ENCODE assay signal across 9 cellular contexts in genomic region chrX:13005671-13006473, GRCh38. TPM values are rescaled to one million over a fixed set of nuclear protein-coding genes. Genes with fewer than 3 reads are reported as not detected.
DNase-seq lines count a peak whose midpoint lies in the region; ATAC-seq and TF ChIP-seq lines count a peak whose summit lies in the region.
"Had no signal": no experiment of that assay in that cellular context is flagged by ENCODE, and none has a peak within 500 bp of the region (broad histone marks: within the 10 kb centered on the region; RNA-seq: fewer than 3 reads in every experiment).

No MANE protein-coding gene starts in this region.

- no peak overlapping the region for H3K4me2 ChIP-seq in neuronal stem cell (ENCODE audit: insufficient read depth, low read length, poor library complexity, severe bottlenecking)

- no peak overlapping the region for H2BK12ac ChIP-seq in neuronal stem cell (ENCODE audit: low read length)

- no peak overlapping the region for H3K14ac ChIP-seq in neuronal stem cell (ENCODE audit: low read length)

- H3K27ac Mint-ChIP-seq in activated naive CD4-positive, alpha-beta T cell treated with anti-CD3 and anti-CD28 coated beads for 36 hours = peak overlapping the region; percentile 99
- H3K27ac Mint-ChIP-seq in stimulated activated naive B cell treated with anti-CD40 and anti-IgM and Interleukin-4, amounts not matched to agents 10 μg/mL and 1 μg/mL and 100 μg/mL, for 72 hours = peak overlapping the region; percentile 92

- peak overlapping the region; percentile 90 for H3K4me3 Mint-ChIP-seq in activated naive CD4-positive, alpha-beta T cell treated with anti-CD3 and anti-CD28 coated beads for 36 hours
- H3K4me3 Mint-ChIP-seq in stimulated activated naive B cell treated with anti-CD40 and anti-IgM and Interleukin-4, amounts not matched to agents 10 μg/mL and 1 μg/mL and 100 μg/mL, for 72 hours = peak overlapping the region; percentile 74 to 82
- H3K4me3 Mint-ChIP-seq: neural crest cell had no signal

- no peaks in the 10 kb centered on the region for H3K9me3 Mint-ChIP-seq in activated naive CD4-positive, alpha-beta T cell treated with anti-CD3 and anti-CD28 coated beads for 36 hours
- H3K9me3 Mint-ChIP-seq in stimulated activated naive B cell treated with anti-CD40 and anti-IgM and Interleukin-4, amounts not matched to agents 10 μg/mL and 1 μg/mL and 100 μg/mL, for 72 hours = no peaks in the 10 kb centered on the region

- H3K18ac ChIP-seq in neuronal stem cell (ENCODE audit: low read length) = no peak overlapping the region

- H3K4me1 Mint-ChIP-seq in activated naive CD4-positive, alpha-beta T cell treated with anti-CD3 and anti-CD28 coated beads for 36 hours (ENCODE audit: low read depth) = peaks cover 70% of the 10 kb centered on the region
- H3K4me1 Mint-ChIP-seq in stimulated activated naive B cell treated with anti-CD40 and anti-IgM and Interleukin-4, amounts not matched to agents 10 μg/mL and 1 μg/mL and 100 μg/mL, for 72 hours = peaks cover 29 to 48% of the 10 kb centered on the region in 2 donors

- CTCF ChIA-PET in activated naive CD4-positive, alpha-beta T cell treated with anti-CD3 and anti-CD28 coated beads for 36 hours (lab: Charles Lee) = interaction anchor here (0.6 to 1.5 kb wide), 5 partner anchors 16 to 59 kb away, joined by 3 to 4 read pairs (median 3); no protein-coding TSS in a partner anchor

- no peaks in the 10 kb centered on the region for H3K36me3 Mint-ChIP-seq in activated naive CD4-positive, alpha-beta T cell treated with anti-CD3 and anti-CD28 coated beads for 36 hours (ENCODE audit: low read depth)
- H3K36me3 Mint-ChIP-seq in stimulated activated naive B cell treated with anti-CD40 and anti-IgM and Interleukin-4, amounts not matched to agents 10 μg/mL and 1 μg/mL and 100 μg/mL, for 72 hours = no peaks in the 10 kb centered on the region

- H3K79me1 ChIP-seq in neuronal stem cell (ENCODE audit: low read depth, low read length) = no peaks in the 10 kb centered on the region

- H2BK120ac ChIP-seq in neuronal stem cell (ENCODE audit: low read depth, low read length) = no peak overlapping the region

- DNase-seq in AG10803 (ENCODE audit: low read depth) = peak; percentile 26
- peak; percentile 39 for DNase-seq in activated naive CD4-positive, alpha-beta T cell treated with anti-CD3 and anti-CD28 coated beads for 36 hours
- peak; percentile 61 for DNase-seq in stimulated activated naive B cell treated with anti-CD40 and anti-IgM and Interleukin-4, amounts not matched to agents 10 μg/mL and 1 μg/mL and 100 μg/mL, for 72 hours
- DNase-seq in neuronal stem cell (ENCODE audit: low spot score) = no peak
- no peak for DNase-seq in cortex of kidney (lab: John Stamatoyannopoulos, UW)

- intact Hi-C loops in activated naive CD4-positive, alpha-beta T cell treated with anti-CD3 and anti-CD28 coated beads for 36 hours (cut with micrococcal nuclease) = loop anchor here (1.0 to 2.0 kb wide), 2 partner anchors 7 to 21 kb away; no protein-coding TSS in a partner anchor

- no CpG with 5 or more reads among the region's 9 CpGs for WGBS in neuronal stem cell (ENCODE audit: extremely low coverage in 2 of 2, insufficient read length in 2 of 2, insufficient replicate concordance in 1 of 2), 2 donors

- no peak overlapping the region for H3K4ac ChIP-seq in neuronal stem cell (ENCODE audit: low read length)

- no peaks in the 10 kb centered on the region for H3K27me3 Mint-ChIP-seq in activated naive CD4-positive, alpha-beta T cell treated with anti-CD3 and anti-CD28 coated beads for 36 hours (ENCODE audit: low read depth)
- H3K27me3 Mint-ChIP-seq in stimulated activated naive B cell treated with anti-CD40 and anti-IgM and Interleukin-4, amounts not matched to agents 10 μg/mL and 1 μg/mL and 100 μg/mL, for 72 hours = no peaks in the 10 kb centered on the region

- ATAC-seq in GM19043 (IDR thresholded peaks at IDR 0.05; ENCODE audit: low read depth, unreplicated experiment) = peak; percentile 44
- ATAC-seq in HG03354 (IDR thresholded peaks at IDR 0.05; ENCODE audit: poor library complexity, severe bottlenecking, unreplicated experiment) = peak; percentile 70
- ATAC-seq in stimulated activated naive B cell treated with anti-CD40 and anti-IgM and Interleukin-4, amounts not matched to agents 10 μg/mL and 1 μg/mL and 100 μg/mL, for 72 hours (replicated peaks) = peak; percentile 80
- ATAC-seq in HG03139 (IDR thresholded peaks at IDR 0.05; ENCODE audit: unreplicated experiment) = no peak

- H3K23ac ChIP-seq in neuronal stem cell (ENCODE audit: low read depth, low read length, poor library complexity) = no peak overlapping the region

- no peak overlapping the region for H3K27ac ChIP-seq in neuronal stem cell (replicated peaks; ENCODE audit: low read length)

- no peak overlapping the region for H2AK5ac ChIP-seq in neuronal stem cell (ENCODE audit: low read depth, low read length)

- no peak overlapping the region for H2AFZ ChIP-seq in neuronal stem cell (ENCODE audit: low read length)

- no peak overlapping the region for H2BK5ac ChIP-seq in neuronal stem cell (ENCODE audit: low read length)

- TF ChIP-seq CTCF in AG10803 (conservative IDR thresholded peaks at IDR 0.05; ENCODE audit: low read length) = no peak

- H3K4me1 ChIP-seq in neuronal stem cell (ENCODE audit: control insufficient read depth in 2 of 2, insufficient read depth in 1 of 2, low read depth in 1 of 2, low read length in 2 of 2) = peaks cover 0 to 14% of the 10 kb centered on the region in 2 donors

- H4K91ac ChIP-seq in neuronal stem cell (ENCODE audit: low read depth, low read length, poor library complexity) = no peak overlapping the region

- no peak overlapping the region for H4K8ac ChIP-seq in neuronal stem cell (ENCODE audit: low read depth, low read length)

- H2BK15ac ChIP-seq in neuronal stem cell (ENCODE audit: low read length) = no peak overlapping the region

- H3K9me3 ChIP-seq in neuronal stem cell (replicated peaks in 1 of 2; ENCODE audit: control insufficient read depth in 2 of 2, insufficient read depth in 1 of 2, low read depth in 1 of 2, low read length in 2 of 2) = no peaks in the 10 kb centered on the region

- H3K4me3 ChIP-seq in AG10803 (ENCODE audit: low read length) (no peak overlapping the region), neuronal stem cell (ENCODE audit: low read length in 2 of 2) (no peak overlapping the region)

- H3K36me3 ChIP-seq in neuronal stem cell (replicated peaks in 1 of 2; ENCODE audit: control insufficient read depth in 2 of 2, insufficient read depth in 2 of 2, low read length in 2 of 2) = no peaks in the 10 kb centered on the region

- H3K9ac ChIP-seq in neuronal stem cell (ENCODE audit: low read depth, low read length, poor library complexity) = no peak overlapping the region

- no peaks in the 10 kb centered on the region for H3K27me3 ChIP-seq in neuronal stem cell (ENCODE audit: control insufficient read depth in 3 of 3, insufficient read depth in 3 of 3, low read depth in 1 of 3, low read length in 3 of 3)

RNA-seq across cellular contexts. Expression of gene TMSB4X, which starts 31.0 kb away (rescaled TPM):
- total RNA-seq in activated naive CD4-positive, alpha-beta T cell treated with anti-CD3 and anti-CD28 coated beads for 36 hours = 1,000 to 10,000 TPM; 5,535 to 5,691 TPM
- polyA plus RNA-seq in neuronal stem cell (2013, experiment 1 of 2) = 3,189 TPM
- 3,111 TPM for polyA plus RNA-seq in neuronal stem cell (2013, experiment 2 of 2)

RNA-seq across cellular contexts. Expression of gene FAM9C, which starts 38.5 kb away (rescaled TPM):
- not detected for total RNA-seq in activated naive CD4-positive, alpha-beta T cell treated with anti-CD3 and anti-CD28 coated beads for 36 hours
- polyA plus RNA-seq in neuronal stem cell (2013, experiment 1 of 2) = not detected
- polyA plus RNA-seq in neuronal stem cell (2013, experiment 2 of 2) = not detected

Comparison
In these comparisons a context has a peak if more than half of its experiments do, and no peak if none do; other contexts are left out.
1. DNase-seq: peak in AG10803 (single experiment), activated naive CD4-positive, alpha-beta T cell treated with anti-CD3 and anti-CD28 coated beads for 36 hours (single experiment) and stimulated activated naive B cell treated with anti-CD40 and anti-IgM and Interleukin-4, amounts not matched to agents 10 μg/mL and 1 μg/mL and 100 μg/mL, for 72 hours (single experiment); none in neuronal stem cell (single experiment) and cortex of kidney (single experiment).